ENCODE assay signal across 8 cellular contexts in genomic region chr1:77282187-77282865, GRCh38. TPM values are rescaled to one million over a fixed set of nuclear protein-coding genes. Genes with fewer than 3 reads are reported as not detected.
DNase-seq lines count a peak whose midpoint lies in the region; ATAC-seq and TF ChIP-seq lines count a peak whose summit lies in the region.

No MANE protein-coding gene starts in this region.

- no peaks in the 10 kb centered on the region for H3K79me2 ChIP-seq in KMS-11 (ENCODE audit: insufficient read depth, low read depth)

- no peaks in the 10 kb centered on the region for H3K9me3 Mint-ChIP-seq in activated CD8-positive, alpha-beta T cell treated with anti-CD3 and anti-CD28 coated beads for 36 hours
- H3K9me3 Mint-ChIP-seq in natural killer cell = no peaks in the 10 kb centered on the region

- peak; percentile 38 for ATAC-seq in GM18909 (IDR thresholded peaks at IDR 0.05; ENCODE audit: poor library complexity, unreplicated experiment)
- peak; percentile 71 for ATAC-seq in activated CD8-positive, alpha-beta T cell treated with anti-CD3 and anti-CD28 coated beads for 36 hours
- ATAC-seq in natural killer cell = peak; percentile 68 to 76 (median 72)

- TF ChIP-seq CTCF in KMS-11 (conservative IDR thresholded peaks at IDR 0.05; ENCODE audit: low read depth, low read length) (no peak), natural killer cell (IDR thresholded peaks at IDR 0.05) (no peak), tibial artery (IDR thresholded peaks at IDR 0.05) (no peak)
- peak; percentile 19 for TF ChIP-seq CTCF in activated CD8-positive, alpha-beta T cell treated with anti-CD3 and anti-CD28 coated beads for 36 hours (IDR thresholded peaks at IDR 0.05)

- H2AFZ ChIP-seq in KMS-11 (ENCODE audit: low read depth) = peak overlapping the region; percentile 22

- in situ Hi-C loops in ACHN (cut with HindIII; ENCODE audit: low pct_ligation_motif_present, low pct_unique_long_range_greater_than_20kb, low sequenced_read_pairs) = no loop called here

- POLR2A ChIA-PET in activated CD8-positive, alpha-beta T cell treated with anti-CD3 and anti-CD28 coated beads for 36 hours (lab: Charles Lee) = interaction anchor here (0.5 kb wide), 1 partner anchor 77 kb away, joined by 3 read pairs; no protein-coding TSS in a partner anchor

- peaks cover 2% of the 10 kb centered on the region for H3K27me3 Mint-ChIP-seq in activated CD8-positive, alpha-beta T cell treated with anti-CD3 and anti-CD28 coated beads for 36 hours
- H3K27me3 Mint-ChIP-seq in natural killer cell (ENCODE audit: low read depth in 2 of 2) = peaks cover 10 to 22% of the 10 kb centered on the region in 2 donors

- peak; percentile 33 for DNase-seq in ACHN
- peak; percentile 51 for DNase-seq in activated CD8-positive, alpha-beta T cell treated with anti-CD3 and anti-CD28 coated beads for 36 hours
- peak; percentile 21 for DNase-seq in natural killer cell
- no peak for DNase-seq in tibial artery
- DNase-seq in HT-29 (ENCODE audit: low spot score) = no peak

- peak overlapping the region; percentile 19 for H3K27ac Mint-ChIP-seq in activated CD8-positive, alpha-beta T cell treated with anti-CD3 and anti-CD28 coated beads for 36 hours
- H3K27ac Mint-ChIP-seq in natural killer cell = no peak overlapping the region

- H3K4me3 Mint-ChIP-seq in activated CD8-positive, alpha-beta T cell treated with anti-CD3 and anti-CD28 coated beads for 36 hours = peak overlapping the region; percentile 70
- peak overlapping the region; percentile 82 for H3K4me3 Mint-ChIP-seq in natural killer cell

- CTCF ChIA-PET in activated CD8-positive, alpha-beta T cell treated with anti-CD3 and anti-CD28 coated beads for 36 hours (lab: Charles Lee) = interaction anchor here (0.9 to 1.8 kb wide), 2 partner anchors 15 to 75 kb away, joined by 3 to 4 read pairs; no protein-coding TSS in a partner anchor

- H4K20me1 ChIP-seq in KMS-11 (ENCODE audit: insufficient read depth) = no peaks in the 10 kb centered on the region

- no peak overlapping the region for H3K4me2 ChIP-seq in KMS-11

- 1% methylated on average over 47 of the region's 47 CpGs for WGBS in esophagus, 2 donors

- no peaks in the 10 kb centered on the region for H3K36me3 Mint-ChIP-seq in activated CD8-positive, alpha-beta T cell treated with anti-CD3 and anti-CD28 coated beads for 36 hours (ENCODE audit: low read depth)
- H3K36me3 Mint-ChIP-seq in natural killer cell = no peaks in the 10 kb centered on the region

- H3K27ac ChIP-seq in KMS-11 (no peak overlapping the region), esophagus (ENCODE audit: low read depth in 2 of 2, low read length in 1 of 2) (no peak overlapping the region), tibial artery (peak overlapping the region; percentile 8 to 12)

- H3K36me3 ChIP-seq in KMS-11 (ENCODE audit: insufficient read depth) (no peaks in the 10 kb centered on the region), esophagus (ENCODE audit: control insufficient read depth in 2 of 2, insufficient read depth in 2 of 2, low read length in 1 of 2) (no peaks in the 10 kb centered on the region), tibial artery (no peaks in the 10 kb centered on the region)

- no peaks in the 10 kb centered on the region for H3K4me1 ChIP-seq in KMS-11 (ENCODE audit: low read depth, poor library complexity, severe bottlenecking)
- peaks cover 5 to 13% of the 10 kb centered on the region in 2 donors for H3K4me1 ChIP-seq in esophagus (ENCODE audit: control insufficient read depth in 2 of 2, insufficient read depth in 2 of 2, low read length in 1 of 2)
- peaks cover 0 to 26% (median 13%) of the 10 kb centered on the region in 4 donors for H3K4me1 ChIP-seq in tibial artery

- no peak overlapping the region for H3K9ac ChIP-seq in KMS-11

- intact Hi-C loops in activated CD8-positive, alpha-beta T cell treated with anti-CD3 and anti-CD28 coated beads for 36 hours (cut with micrococcal nuclease) = no loop called here
- intact Hi-C loops in natural killer cell (cut with micrococcal nuclease) (loop anchor here (10.0 kb wide), 1 partner anchor 252 kb away; no protein-coding TSS in a partner anchor), tibial artery (cut with DNase I; ENCODE audit: low total_unique reads) (no loop called here)

- H3K4me3 ChIP-seq in KMS-11 (IDR thresholded peaks at IDR 0.05; ENCODE audit: insufficient read depth, low read depth, low read length) = no peak overlapping the region
- peak overlapping the region; percentile 52 to 54 for H3K4me3 ChIP-seq in esophagus (ENCODE audit: low read depth in 1 of 2, low read length in 2 of 2)
- peak overlapping the region; percentile 65 to 77 for H3K4me3 ChIP-seq in tibial artery

- H3K9me3 ChIP-seq in esophagus (ENCODE audit: control insufficient read depth in 2 of 2, insufficient read depth in 1 of 2, low read depth in 1 of 2, low read length in 1 of 2) (no peaks in the 10 kb centered on the region), tibial artery (no peaks in the 10 kb centered on the region)

- H3K4me1 Mint-ChIP-seq in activated CD8-positive, alpha-beta T cell treated with anti-CD3 and anti-CD28 coated beads for 36 hours (ENCODE audit: low read depth) = peaks cover 22% of the 10 kb centered on the region
- H3K4me1 Mint-ChIP-seq in natural killer cell = peaks cover 22 to 31% of the 10 kb centered on the region in 2 donors

- H3K27me3 ChIP-seq in KMS-11 (ENCODE audit: insufficient read depth, low read depth) (no peaks in the 10 kb centered on the region), esophagus (ENCODE audit: control insufficient read depth in 1 of 2, insufficient read depth in 2 of 2, low read length in 2 of 2) (peaks cover 3 to 8% of the 10 kb centered on the region in 2 donors), tibial artery (no peaks in the 10 kb centered on the region)

RNA-seq across cellular contexts. Expression of gene AK5, which starts 0.5 kb away (rescaled TPM):
- 1 to 10 TPM; 4.6 to 5.6 TPM for total RNA-seq in activated CD8-positive, alpha-beta T cell treated with anti-CD3 and anti-CD28 coated beads for 36 hours
- under 1 TPM; 0.11 to 0.16 TPM for polyA plus RNA-seq in esophagus
- 10 to 100 TPM in 2 of 3 donors, 1 to 10 TPM in 1; 9.4 to 29.8 (median 11.4) TPM for total RNA-seq in natural killer cell
- not detected in 2 replicates for total RNA-seq in HT-29 (2014; rRNA removed; shearing (Covaris generic))

Comparison
In these comparisons a context has a peak if more than half of its experiments do, and no peak if none do; other contexts are left out.
1. DNase-seq: peak in ACHN (single experiment), activated CD8-positive, alpha-beta T cell treated with anti-CD3 and anti-CD28 coated beads for 36 hours (single experiment) and natural killer cell (single experiment); none in tibial artery (0 of 2) and HT-29 (single experiment).
2. H3K27ac ChIP-seq: peak in tibial artery (2 of 2); none in KMS-11 (single experiment) and esophagus (0 of 2).
3. Peak in every context shown above with its lines, with median percentiles within 50 percentile points of each other: ATAC-seq.